ENCODE assay signal across 24 cellular contexts in the genomic region with DNA sequence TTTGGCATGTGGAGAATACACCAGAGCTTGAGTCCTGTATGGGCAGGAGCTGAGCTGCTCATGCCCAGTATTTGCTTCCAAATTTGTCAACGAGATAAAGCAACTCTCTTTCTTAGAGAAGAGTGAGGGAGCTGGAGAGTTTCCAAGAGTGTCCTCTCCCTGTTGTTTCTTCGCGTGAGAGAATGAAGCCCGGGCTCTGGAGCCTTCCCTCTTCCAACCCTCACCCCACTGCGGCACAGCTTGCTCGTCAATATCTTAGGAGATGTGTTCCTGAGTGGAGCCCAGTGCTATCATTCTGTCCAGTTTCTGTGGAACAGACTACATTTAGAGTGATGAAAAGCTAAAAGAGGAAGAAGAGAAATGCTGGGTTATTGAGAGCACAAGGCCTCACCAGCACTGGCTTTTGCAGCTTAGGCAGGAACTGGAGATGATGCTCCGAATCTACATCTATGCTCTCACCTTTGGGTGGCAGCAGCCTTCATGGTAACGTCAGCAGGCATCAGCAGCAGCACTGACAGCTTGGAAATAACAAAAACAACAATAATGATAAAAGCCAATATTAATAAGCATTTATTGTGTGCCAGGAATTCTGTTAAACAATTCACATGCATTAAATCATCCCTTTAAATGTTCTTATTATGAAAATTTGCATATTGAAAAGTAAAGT.
DNase-seq lines count a peak whose midpoint lies in the region; ATAC-seq and TF ChIP-seq lines count a peak whose summit lies in the region.
"Had no signal": no experiment of that assay in that cellular context is flagged by ENCODE, and none has a peak within 500 bp of the region (broad histone marks: within the 10 kb centered on the region; RNA-seq: fewer than 3 reads in every experiment).

No MANE protein-coding gene starts in this region.

- no peaks in the 10 kb centered on the region for H3K79me2 ChIP-seq in neural progenitor cell (ENCODE audit: low read depth)
- H3K79me2 ChIP-seq: hepatocyte had no signal

- H3K4me3 ChIP-seq in LNCaP clone FGC (ENCODE audit: low read depth, low read length) = no peak overlapping the region
- H3K4me3 ChIP-seq in Panc1 (ENCODE audit: low read depth in 2 of 2, low read length in 2 of 2) = no peak overlapping the region
- no peak overlapping the region for H3K4me3 ChIP-seq in neural progenitor cell
- H3K4me3 ChIP-seq: dorsolateral prefrontal cortex, hepatocyte, SK-N-MC, suprapubic skin had no signal

- H3K4me1 Mint-ChIP-seq in neural progenitor cell = peaks cover 8% of the 10 kb centered on the region
- H3K4me1 Mint-ChIP-seq: activated naive CD4-positive, alpha-beta T cell treated with anti-CD3 and anti-CD28 coated beads, Interleukin-2, amount 10 ng/mL, durations not matched to agents 7 days and 5 days; nephron; stimulated activated effector memory CD8-positive, alpha-beta T cell treated with anti-CD3 and anti-CD28 coated beads, Interleukin-12 subunit alpha, Interleukin-12 subunit beta, amount 100 ng/mL, for 72 hours had no signal

- H3K36me3 ChIP-seq in Panc1 (ENCODE audit: control insufficient read depth, insufficient read depth, low read length) (no peaks in the 10 kb centered on the region), neural progenitor cell (no peaks in the 10 kb centered on the region)
- H3K36me3 ChIP-seq: suprapubic skin had no signal

- no peak overlapping the region for H3K4me2 ChIP-seq in neural progenitor cell
- H3K4me2 ChIP-seq: hepatocyte had no signal

- intact Hi-C loops in Panc1 (cut with micrococcal nuclease; ENCODE audit: unreplicated experiment) = no loop called here

- H3K27ac ChIP-seq in Panc1 (ENCODE audit: low read length) (no peak overlapping the region), neural progenitor cell (no peak overlapping the region)
- H3K27ac ChIP-seq: dorsolateral prefrontal cortex, hepatocyte, SK-N-MC, suprapubic skin had no signal

- CTCF ChIA-PET in Panc1 (lab: Charles Lee) = no interaction called here

- H4K20me1 ChIP-seq in neural progenitor cell (ENCODE audit: low read depth) = no peaks in the 10 kb centered on the region

- ATAC-seq in Panc1 (no peak), GM18520 (IDR thresholded peaks at IDR 0.05; ENCODE audit: unreplicated experiment) (no peak)
- ATAC-seq: left ventricle myocardium superior; stimulated activated effector memory CD8-positive, alpha-beta T cell treated with anti-CD3 and anti-CD28 coated beads, Interleukin-12 subunit alpha, Interleukin-12 subunit beta, amount 100 ng/mL, for 72 hours had no signal

- H3K27ac Mint-ChIP-seq in neural progenitor cell = no peak overlapping the region
- H3K27ac Mint-ChIP-seq: activated naive CD4-positive, alpha-beta T cell treated with anti-CD3 and anti-CD28 coated beads, Interleukin-2, amount 10 ng/mL, durations not matched to agents 7 days and 5 days; nephron; stimulated activated effector memory CD8-positive, alpha-beta T cell treated with anti-CD3 and anti-CD28 coated beads, Interleukin-12 subunit alpha, Interleukin-12 subunit beta, amount 100 ng/mL, for 72 hours had no signal

- H3F3A ChIP-seq in neural progenitor cell (ENCODE audit: low read depth) = no peaks in the 10 kb centered on the region

- H3K9ac ChIP-seq in neural progenitor cell = no peak overlapping the region

- H3K4me1 ChIP-seq in Panc1 (ENCODE audit: control insufficient read depth, insufficient read depth, low read length) (no peaks in the 10 kb centered on the region), neural progenitor cell (no peaks in the 10 kb centered on the region)
- H3K4me1 ChIP-seq: suprapubic skin had no signal

- H3K27me3 ChIP-seq in Panc1 (ENCODE audit: control insufficient read depth, insufficient read depth, low read length) = no peaks in the 10 kb centered on the region
- H3K27me3 ChIP-seq in neural progenitor cell = no peaks in the 10 kb centered on the region
- H3K27me3 ChIP-seq: dorsolateral prefrontal cortex, hepatocyte, suprapubic skin had no signal

- TF ChIP-seq CTCF in LNCaP clone FGC (IDR thresholded peaks at IDR 0.05; ENCODE audit: control insufficient read depth, extremely low read depth, insufficient read depth) (peak; percentile 34), Panc1 (IDR thresholded peaks at IDR 0.05) (peak; percentile 22; the same call in 1 of the 2 replicates), neural progenitor cell (IDR thresholded peaks at IDR 0.05) (no peak)

- DNase-seq in NOMO-1 treated with DMSO at 0.1 percent for 48 hours (lab: John Stamatoyannopoulos, UW; ENCODE audit: unreplicated experiment) (peak; percentile 15), NOMO-1 (lab: John Stamatoyannopoulos, UW; ENCODE audit: unreplicated experiment in 2 of 2) (no peak), LNCaP clone FGC (ENCODE audit: low read depth) (no peak), Panc1 (ENCODE audit: low read depth, low spot score) (no peak), neural progenitor cell (ENCODE audit: low spot score) (no peak), NCI-H2171 (lab: John Stamatoyannopoulos, UW) (no peak)
- no peak for DNase-seq in stimulated activated CD4-positive, alpha-beta T cell treated with anti-CD3 and anti-CD28 coated beads, Interleukin-12 subunit alpha, Interleukin-12 subunit beta, amount 100 ng/mL, for 4 hours
- DNase-seq: activated CD4-positive, alpha-beta T cell treated with anti-CD3 and anti-CD28 coated beads for 1 hour; activated naive CD4-positive, alpha-beta T cell treated with anti-CD3 and anti-CD28 coated beads, Interleukin-2, amount 10 ng/mL, durations not matched to agents 7 days and 5 days; activated T-cell treated with anti-CD3 and anti-CD28 coated beads, Interleukin-2, amount 50 U/mL, for 48 hours; aorta; C1 segment of cervical spinal cord; central memory CD4-positive, alpha-beta T cell; dorsolateral prefrontal cortex; left ventricle myocardium superior; NCI-H187 treated with DMSO at 0.1 percent for 48 hours; NCI-H510A; T1000 had no signal

- BruUV-seq in Panc1 (replicated peaks; lab: Mats Ljungman, UMichigan) = no TSS peak

- H3K9me3 ChIP-seq in Panc1 (ENCODE audit: control insufficient read depth, insufficient read depth, low read depth, low read length) (no peaks in the 10 kb centered on the region), neural progenitor cell (ENCODE audit: low read depth) (no peaks in the 10 kb centered on the region)
- H3K9me3 ChIP-seq: suprapubic skin had no signal

- H3K4me3 Mint-ChIP-seq in neural progenitor cell = no peak overlapping the region
- H3K4me3 Mint-ChIP-seq: activated naive CD4-positive, alpha-beta T cell treated with anti-CD3 and anti-CD28 coated beads, Interleukin-2, amount 10 ng/mL, durations not matched to agents 7 days and 5 days; nephron; stimulated activated effector memory CD8-positive, alpha-beta T cell treated with anti-CD3 and anti-CD28 coated beads, Interleukin-12 subunit alpha, Interleukin-12 subunit beta, amount 100 ng/mL, for 72 hours had no signal

- in situ Hi-C loops in Panc1 (cut with HindIII; ENCODE audit: low pct_unique_long_range_greater_than_20kb, low sequenced_read_pairs) = no loop called here

- POLR2A ChIA-PET in Panc1 (lab: Charles Lee) = interaction anchor here (0.5 kb wide), 1 partner anchor 306 kb away, joined by 3 read pairs; no protein-coding TSS in a partner anchor

- no peaks in the 10 kb centered on the region for H3K27me3 Mint-ChIP-seq in neural progenitor cell (ENCODE audit: insufficient read depth, low read depth)
- H3K27me3 Mint-ChIP-seq: activated naive CD4-positive, alpha-beta T cell treated with anti-CD3 and anti-CD28 coated beads, Interleukin-2, amount 10 ng/mL, durations not matched to agents 7 days and 5 days had no signal

- H2AFZ ChIP-seq in neural progenitor cell (replicated peaks) = peak overlapping the region; percentile 22
- H2AFZ ChIP-seq: hepatocyte had no signal

- H3K9me3 Mint-ChIP-seq in neural progenitor cell = no peaks in the 10 kb centered on the region
- H3K9me3 Mint-ChIP-seq: nephron; stimulated activated effector memory CD8-positive, alpha-beta T cell treated with anti-CD3 and anti-CD28 coated beads, Interleukin-12 subunit alpha, Interleukin-12 subunit beta, amount 100 ng/mL, for 72 hours had no signal

- no peaks in the 10 kb centered on the region for H3K36me3 Mint-ChIP-seq in neural progenitor cell
- H3K36me3 Mint-ChIP-seq: activated naive CD4-positive, alpha-beta T cell treated with anti-CD3 and anti-CD28 coated beads, Interleukin-2, amount 10 ng/mL, durations not matched to agents 7 days and 5 days; stimulated activated effector memory CD8-positive, alpha-beta T cell treated with anti-CD3 and anti-CD28 coated beads, Interleukin-12 subunit alpha, Interleukin-12 subunit beta, amount 100 ng/mL, for 72 hours had no signal
